Comparison of ENCODE assay signal across 1 cellular context in genomic region chr20:7010584-7010983, GRCh38.
TF ChIP-seq lines count a peak whose summit lies in the region.

No MANE protein-coding gene starts in this region.

TF ChIP-seq in GM12878, 131 proteins besides CTCF, POLR2A, EP300 and RAD21 (continued from another document):
- TF ChIP-seq, protein P1, sequence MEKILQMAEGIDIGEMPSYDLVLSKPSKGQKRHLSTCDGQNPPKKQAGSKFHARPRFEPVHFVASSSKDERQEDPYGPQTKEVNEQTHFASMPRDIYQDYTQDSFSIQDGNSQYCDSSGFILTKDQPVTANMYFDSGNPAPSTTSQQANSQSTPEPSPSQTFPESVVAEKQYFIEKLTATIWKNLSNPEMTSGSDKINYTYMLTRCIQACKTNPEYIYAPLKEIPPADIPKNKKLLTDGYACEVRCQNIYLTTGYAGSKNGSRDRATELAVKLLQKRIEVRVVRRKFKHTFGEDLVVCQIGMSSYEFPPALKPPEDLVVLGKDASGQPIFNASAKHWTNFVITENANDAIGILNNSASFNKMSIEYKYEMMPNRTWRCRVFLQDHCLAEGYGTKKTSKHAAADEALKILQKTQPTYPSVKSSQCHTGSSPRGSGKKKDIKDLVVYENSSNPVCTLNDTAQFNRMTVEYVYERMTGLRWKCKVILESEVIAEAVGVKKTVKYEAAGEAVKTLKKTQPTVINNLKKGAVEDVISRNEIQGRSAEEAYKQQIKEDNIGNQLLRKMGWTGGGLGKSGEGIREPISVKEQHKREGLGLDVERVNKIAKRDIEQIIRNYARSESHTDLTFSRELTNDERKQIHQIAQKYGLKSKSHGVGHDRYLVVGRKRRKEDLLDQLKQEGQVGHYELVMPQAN (conservative IDR thresholded peaks at IDR 0.05) = no peak
- TF ChIP-seq IKZF2 (IDR thresholded peaks at IDR 0.05) (no peak), PML (IDR thresholded peaks at IDR 0.05; ENCODE audit: low read length) (no peak), ZZZ3 (IDR thresholded peaks at IDR 0.05; ENCODE audit: control insufficient read depth, insufficient read length, low read depth) (no peak), BACH1 (IDR thresholded peaks at IDR 0.05; ENCODE audit: borderline replicate concordance) (no peak), TCF12 (IDR thresholded peaks at IDR 0.05; ENCODE audit: low read depth, low read length) (no peak), CHD2 (IDR thresholded peaks at IDR 0.05; ENCODE audit: borderline replicate concordance, low read depth, low read length) (no peak)
TF ChIP-seq in GM12878: peak in this region for 0.
